Comparison of ENCODE assay signal across 1 cellular context in the genomic region with DNA sequence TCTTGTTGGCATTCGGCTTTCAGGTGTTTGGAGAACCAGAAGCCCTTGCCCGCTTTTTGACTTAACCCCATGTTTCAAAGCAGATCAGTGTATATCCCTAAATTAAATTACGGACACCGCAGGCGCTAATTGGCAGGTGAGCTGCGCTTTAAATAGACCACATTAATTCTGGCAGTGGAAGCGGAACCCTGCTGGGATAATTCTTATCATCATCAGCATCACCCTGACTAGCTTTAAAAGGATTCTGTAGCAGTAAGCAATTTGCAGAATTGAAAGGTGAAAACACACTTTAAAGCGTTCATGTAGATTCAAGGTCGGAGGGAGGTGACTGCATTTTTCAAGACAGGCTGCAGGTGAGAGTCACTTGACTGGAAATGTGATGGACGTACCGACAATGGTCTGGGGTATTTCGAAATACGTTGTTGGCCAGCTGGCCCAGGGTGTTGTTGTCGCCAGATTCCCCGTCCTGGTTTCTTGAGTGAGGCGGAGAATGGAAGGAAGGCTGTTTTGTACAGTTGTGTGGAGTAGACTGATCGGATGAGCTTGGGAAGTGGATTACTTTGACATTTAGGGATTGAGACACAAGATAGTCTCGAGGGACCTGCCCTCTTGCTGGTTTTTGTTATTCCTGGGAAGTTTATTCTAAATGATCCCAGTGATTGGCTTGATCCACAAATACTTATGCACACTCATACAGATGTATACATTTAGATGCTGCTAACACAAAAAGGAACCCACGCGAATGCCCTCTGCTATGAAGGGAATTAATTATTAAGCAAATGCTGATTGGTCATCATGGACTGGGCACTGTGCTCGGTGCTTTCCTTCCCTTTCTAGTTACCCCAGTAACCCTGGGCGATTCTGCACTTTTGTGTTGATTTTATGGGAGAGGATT.
A peak's percentile ranks its signal among the peaks of the same experiment; 100 is the strongest.
TF ChIP-seq lines count a peak whose summit lies in the region.
"Not testable (repeated sequence)": the region's sequence is repeated elsewhere in the genome, so short reads cannot be mapped to it uniquely, and the experiment has no call there.

No MANE protein-coding gene starts in this region.

TF ChIP-seq in HepG2, 621 proteins besides CTCF, POLR2A, EP300 and RAD21 (continued from another document):
- TF ChIP-seq, protein P1, sequence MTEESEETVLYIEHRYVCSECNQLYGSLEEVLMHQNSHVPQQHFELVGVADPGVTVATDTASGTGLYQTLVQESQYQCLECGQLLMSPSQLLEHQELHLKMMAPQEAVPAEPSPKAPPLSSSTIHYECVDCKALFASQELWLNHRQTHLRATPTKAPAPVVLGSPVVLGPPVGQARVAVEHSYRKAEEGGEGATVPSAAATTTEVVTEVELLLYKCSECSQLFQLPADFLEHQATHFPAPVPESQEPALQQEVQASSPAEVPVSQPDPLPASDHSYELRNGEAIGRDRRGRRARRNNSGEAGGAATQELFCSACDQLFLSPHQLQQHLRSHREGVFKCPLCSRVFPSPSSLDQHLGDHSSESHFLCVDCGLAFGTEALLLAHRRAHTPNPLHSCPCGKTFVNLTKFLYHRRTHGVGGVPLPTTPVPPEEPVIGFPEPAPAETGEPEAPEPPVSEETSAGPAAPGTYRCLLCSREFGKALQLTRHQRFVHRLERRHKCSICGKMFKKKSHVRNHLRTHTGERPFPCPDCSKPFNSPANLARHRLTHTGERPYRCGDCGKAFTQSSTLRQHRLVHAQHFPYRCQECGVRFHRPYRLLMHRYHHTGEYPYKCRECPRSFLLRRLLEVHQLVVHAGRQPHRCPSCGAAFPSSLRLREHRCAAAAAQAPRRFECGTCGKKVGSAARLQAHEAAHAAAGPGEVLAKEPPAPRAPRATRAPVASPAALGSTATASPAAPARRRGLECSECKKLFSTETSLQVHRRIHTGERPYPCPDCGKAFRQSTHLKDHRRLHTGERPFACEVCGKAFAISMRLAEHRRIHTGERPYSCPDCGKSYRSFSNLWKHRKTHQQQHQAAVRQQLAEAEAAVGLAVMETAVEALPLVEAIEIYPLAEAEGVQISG (CRISPR knock-in tag; IDR thresholded peaks at IDR 0.05), result peak; percentile 19; the same call in 1 of the 2 replicates
- TF ChIP-seq KAT8 (CRISPR knock-in tag; IDR thresholded peaks at IDR 0.05) (0 out of 2 replicates have a peak, but pooled peaks have one; percentile 16), RARA (CRISPR knock-in tag; IDR thresholded peaks at IDR 0.05) (peak; percentile 9; the same call in 1 of the 2 replicates), NR2F6 (CRISPR knock-in tag; IDR thresholded peaks at IDR 0.05) (peak; percentile 5; the same call in 1 of the 2 replicates), CEBPB (IDR thresholded peaks at IDR 0.05; ENCODE audit: borderline replicate concordance, low read depth, low read length) (peak; percentile 82), CBX2 (CRISPR knock-in tag; IDR thresholded peaks at IDR 0.05; ENCODE audit: low read depth) (0 out of 2 replicates have a peak, but pooled peaks have one; percentile 25), GATAD2A (CRISPR knock-in tag; IDR thresholded peaks at IDR 0.05) (peak; percentile 67)
- TF ChIP-seq NR2F6 (IDR thresholded peaks at IDR 0.05); CBX2 (IDR thresholded peaks at IDR 0.05; ENCODE audit: low read depth, low read length): not testable (repeated sequence)
- TF ChIP-seq, protein P2, sequence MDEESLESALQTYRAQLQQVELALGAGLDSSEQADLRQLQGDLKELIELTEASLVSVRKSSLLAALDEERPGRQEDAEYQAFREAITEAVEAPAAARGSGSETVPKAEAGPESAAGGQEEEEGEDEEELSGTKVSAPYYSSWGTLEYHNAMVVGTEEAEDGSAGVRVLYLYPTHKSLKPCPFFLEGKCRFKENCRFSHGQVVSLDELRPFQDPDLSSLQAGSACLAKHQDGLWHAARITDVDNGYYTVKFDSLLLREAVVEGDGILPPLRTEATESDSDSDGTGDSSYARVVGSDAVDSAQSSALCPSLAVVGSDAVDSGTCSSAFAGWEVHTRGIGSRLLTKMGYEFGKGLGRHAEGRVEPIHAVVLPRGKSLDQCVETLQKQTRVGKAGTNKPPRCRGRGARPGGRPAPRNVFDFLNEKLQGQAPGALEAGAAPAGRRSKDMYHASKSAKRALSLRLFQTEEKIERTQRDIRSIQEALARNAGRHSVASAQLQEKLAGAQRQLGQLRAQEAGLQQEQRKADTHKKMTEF (CRISPR knock-in tag; IDR thresholded peaks at IDR 0.05), result peak; percentile 70; the same call in 1 of the 2 replicates
- TF ChIP-seq, protein P3, sequence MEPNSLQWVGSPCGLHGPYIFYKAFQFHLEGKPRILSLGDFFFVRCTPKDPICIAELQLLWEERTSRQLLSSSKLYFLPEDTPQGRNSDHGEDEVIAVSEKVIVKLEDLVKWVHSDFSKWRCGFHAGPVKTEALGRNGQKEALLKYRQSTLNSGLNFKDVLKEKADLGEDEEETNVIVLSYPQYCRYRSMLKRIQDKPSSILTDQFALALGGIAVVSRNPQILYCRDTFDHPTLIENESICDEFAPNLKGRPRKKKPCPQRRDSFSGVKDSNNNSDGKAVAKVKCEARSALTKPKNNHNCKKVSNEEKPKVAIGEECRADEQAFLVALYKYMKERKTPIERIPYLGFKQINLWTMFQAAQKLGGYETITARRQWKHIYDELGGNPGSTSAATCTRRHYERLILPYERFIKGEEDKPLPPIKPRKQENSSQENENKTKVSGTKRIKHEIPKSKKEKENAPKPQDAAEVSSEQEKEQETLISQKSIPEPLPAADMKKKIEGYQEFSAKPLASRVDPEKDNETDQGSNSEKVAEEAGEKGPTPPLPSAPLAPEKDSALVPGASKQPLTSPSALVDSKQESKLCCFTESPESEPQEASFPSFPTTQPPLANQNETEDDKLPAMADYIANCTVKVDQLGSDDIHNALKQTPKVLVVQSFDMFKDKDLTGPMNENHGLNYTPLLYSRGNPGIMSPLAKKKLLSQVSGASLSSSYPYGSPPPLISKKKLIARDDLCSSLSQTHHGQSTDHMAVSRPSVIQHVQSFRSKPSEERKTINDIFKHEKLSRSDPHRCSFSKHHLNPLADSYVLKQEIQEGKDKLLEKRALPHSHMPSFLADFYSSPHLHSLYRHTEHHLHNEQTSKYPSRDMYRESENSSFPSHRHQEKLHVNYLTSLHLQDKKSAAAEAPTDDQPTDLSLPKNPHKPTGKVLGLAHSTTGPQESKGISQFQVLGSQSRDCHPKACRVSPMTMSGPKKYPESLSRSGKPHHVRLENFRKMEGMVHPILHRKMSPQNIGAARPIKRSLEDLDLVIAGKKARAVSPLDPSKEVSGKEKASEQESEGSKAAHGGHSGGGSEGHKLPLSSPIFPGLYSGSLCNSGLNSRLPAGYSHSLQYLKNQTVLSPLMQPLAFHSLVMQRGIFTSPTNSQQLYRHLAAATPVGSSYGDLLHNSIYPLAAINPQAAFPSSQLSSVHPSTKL (CRISPR knock-in tag; IDR thresholded peaks at IDR 0.05), result peak; percentile 36
TF ChIP-seq in HepG2: peak in this region for 47; not testable (repeated sequence) for 574.
